24 cellular contexts compared by ENCODE assay signal in the genomic region with DNA sequence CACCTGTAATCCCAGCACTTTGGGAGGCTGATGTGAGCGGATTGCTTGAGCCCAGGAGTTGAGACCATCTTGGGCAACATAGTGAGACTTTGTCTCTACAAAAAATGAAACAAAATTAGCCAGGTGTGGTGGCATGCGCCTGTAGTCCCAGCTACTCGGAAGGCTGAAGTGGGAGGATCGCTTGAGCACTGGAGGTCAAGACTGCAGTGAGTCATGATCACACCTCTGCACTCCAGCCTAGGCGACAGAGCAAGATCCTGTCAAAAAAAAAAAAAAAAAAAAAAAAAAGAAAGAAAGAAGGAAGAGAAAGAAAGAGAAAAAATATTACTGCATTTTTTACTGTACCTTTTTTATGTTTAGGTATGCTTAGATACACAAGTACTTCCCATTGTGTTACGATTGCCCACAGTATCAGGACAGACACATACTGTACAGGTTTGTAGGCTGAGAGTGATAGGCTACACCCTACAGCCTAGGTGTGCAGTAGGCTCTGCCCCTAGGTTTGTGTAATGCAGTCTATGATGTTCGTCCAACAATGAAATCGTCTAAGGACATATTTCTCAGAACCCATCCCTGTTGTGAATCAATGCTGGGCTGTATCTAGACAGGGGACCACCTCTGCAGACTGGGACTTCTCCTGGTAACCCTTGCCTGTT.
"Had no signal": no experiment of that assay in that cellular context is flagged by ENCODE, and none has a peak within 500 bp of the region (broad histone marks: within the 10 kb centered on the region; RNA-seq: fewer than 3 reads in every experiment).

No MANE protein-coding gene starts in this region.

- DNase-seq: activated CD4-positive, alpha-beta T cell treated with anti-CD3 and anti-CD28 coated beads, Interleukin-2, amount 10 ng/mL, durations not matched to agents 7 days and 5 days; activated CD4-positive, CD25-positive, alpha-beta regulatory T cell treated with anti-CD3 and anti-CD28 coated beads, Interleukin-2, amount 50 U/mL, for 72 hours; activated CD8-positive, alpha-beta memory T cell treated with anti-CD3 and anti-CD28 coated beads, Interleukin-2, amount 50 U/mL, for 4 hours; activated effector memory CD4-positive, alpha-beta T cell treated with anti-CD3 and anti-CD28 coated beads, Interleukin-2, amount 50 U/mL, for 16 hours; activated naive CD4-positive, alpha-beta T cell treated with anti-CD3 and anti-CD28 coated beads for 36 hours; activated naive CD8-positive, alpha-beta T cell treated with anti-CD3 and anti-CD28 coated beads, Interleukin-2, amount 10 ng/mL, durations not matched to agents 7 days and 5 days; activated T-cell treated with anti-CD3 and anti-CD28 coated beads, Interleukin-2, amount 50 U/mL, for 1 hour; amniotic stem cell; central memory CD4-positive, alpha-beta T cell; endodermal cell; foreskin keratinocyte; heart left ventricle; left lung; lower lobe of right lung; mesenchymal stem cell; naive thymus-derived CD8-positive, alpha-beta T cell; spleen; stimulated activated naive CD4-positive, alpha-beta T cell; T-helper 17 cell; T1000; transverse colon had no signal

- H3K27ac ChIP-seq: foreskin keratinocyte, heart left ventricle, left lung, lower lobe of right lung, right atrium auricular region, spleen, transverse colon had no signal

- H3K9me3 ChIP-seq: heart left ventricle, lower lobe of right lung, right atrium auricular region, transverse colon had no signal

- H3K36me3 ChIP-seq: heart left ventricle, left lung, lower lobe of right lung, right atrium auricular region, spleen, transverse colon had no signal

- ATAC-seq: esophagus mucosa; foreskin keratinocyte; heart left ventricle; left lung; lower lobe of right lung; naive thymus-derived CD8-positive, alpha-beta T cell; T-helper 17 cell had no signal

- H3K4me3 ChIP-seq: heart left ventricle, left lung, lower lobe of right lung, right atrium auricular region, spleen, transverse colon had no signal

- H3K27me3 ChIP-seq: foreskin keratinocyte, heart left ventricle, left lung, right atrium auricular region, spleen, transverse colon had no signal

- FAIRE-seq: urothelium cell line had no signal

- H3K4me1 ChIP-seq: foreskin keratinocyte, heart left ventricle, left lung, lower lobe of right lung, right atrium auricular region, spleen, transverse colon had no signal
